In the genomic region with DNA sequence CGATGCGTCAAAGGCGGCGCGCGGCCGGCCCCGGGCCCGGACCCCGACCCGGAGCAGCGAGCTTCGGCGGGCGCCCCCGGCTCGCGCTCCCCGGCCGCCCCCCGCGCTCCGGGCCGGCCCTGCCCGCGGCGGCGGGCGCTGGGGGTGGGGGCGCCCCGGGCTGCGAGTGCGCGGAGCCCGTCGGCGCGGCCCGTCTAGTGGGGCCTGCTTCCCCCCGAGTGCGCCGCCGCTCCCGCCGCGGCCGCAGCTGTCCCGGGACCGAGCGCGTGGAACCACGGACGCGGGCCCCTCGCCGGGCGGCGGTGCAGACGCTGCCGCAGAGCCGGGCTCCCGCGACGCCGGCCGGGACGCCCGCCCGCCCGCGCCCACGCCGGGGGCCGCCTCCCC, we compare ENCODE assay signal across 8 cellular contexts. TPM values are rescaled to one million over a fixed set of nuclear protein-coding genes. Genes with fewer than 3 reads are reported as not detected.
DNase-seq lines count a peak whose midpoint lies in the region; ATAC-seq and TF ChIP-seq lines count a peak whose summit lies in the region.

No MANE protein-coding gene starts in this region.

- H3K27me3 ChIP-seq in MG63 = no peaks in the 10 kb centered on the region
- H3K27me3 ChIP-seq in skeletal muscle tissue (ENCODE audit: control insufficient read depth in 3 of 3, insufficient read depth in 3 of 3, low read length in 3 of 3) = no peaks in the 10 kb centered on the region

- H3K4me1 ChIP-seq in skeletal muscle tissue (ENCODE audit: control insufficient read depth in 3 of 3, insufficient read depth in 3 of 3, low read length in 3 of 3) = peaks cover 37 to 42% (median 40%) of the 10 kb centered on the region in 3 donors

- no peak overlapping the region for H3K27ac ChIP-seq in skeletal muscle tissue (ENCODE audit: low read depth, low read length)

- peak; percentile 29 for ATAC-seq in GM21515 (IDR thresholded peaks at IDR 0.05; ENCODE audit: unreplicated experiment)
- no peak for ATAC-seq in HG03520 (IDR thresholded peaks at IDR 0.05; ENCODE audit: unreplicated experiment)

- no peaks in the 10 kb centered on the region for H3K9me3 ChIP-seq in MG63
- H3K9me3 ChIP-seq in skeletal muscle tissue (ENCODE audit: control insufficient read depth in 3 of 3, low read length in 3 of 3) = no peaks in the 10 kb centered on the region

- H3K9ac ChIP-seq in skeletal muscle tissue (ENCODE audit: low read depth in 1 of 3, low read length in 3 of 3) = peak overlapping the region in 1 of 3 donors; percentile 91

- TF ChIP-seq CTCF in fibroblast of the aortic adventitia (IDR thresholded peaks at IDR 0.05; ENCODE audit: insufficient read depth, low read length) = no peak

- H3K36me3 ChIP-seq in MG63 (peaks cover 36% of the 10 kb centered on the region), skeletal muscle tissue (ENCODE audit: control insufficient read depth in 3 of 3, insufficient read depth in 3 of 3, low read length in 3 of 3) (peaks cover 0 to 6% (median 5%) of the 10 kb centered on the region in 3 donors)

- DNase-seq in MG63 = no peak
- DNase-seq in fibroblast of the aortic adventitia (ENCODE audit: low read depth) = no peak
- DNase-seq in NCI-H2171 treated with DMSO at 0.1 percent for 48 hours (lab: John Stamatoyannopoulos, UW) = no peak
- no peak for DNase-seq in cortex of kidney (lab: John Stamatoyannopoulos, UW)
- DNase-seq in ureter (ENCODE audit: low spot score) = no peak

- H3K4me3 ChIP-seq in MG63 (peak overlapping the region; percentile 69), fibroblast of the aortic adventitia (ENCODE audit: low read depth, low read length) (peak overlapping the region; percentile 79), skeletal muscle tissue (ENCODE audit: low read length in 3 of 3) (peak overlapping the region; percentile 61 to 81 (median 66))

RNA-seq across cellular contexts. Expression of a gene that starts 0.3 kb away (rescaled TPM):
- total RNA-seq in MG63 (2014; rRNA removed; shearing (Covaris generic); ENCODE audit: low replicate concordance) = 12.4 and 18.4 TPM in 2 replicates
- 11.2 and 23.6 TPM in 2 replicates for total RNA-seq in fibroblast of the aortic adventitia (ENCODE audit: low replicate concordance)
- 8.9 TPM for total RNA-seq in skeletal muscle tissue
- total RNA-seq in ureter = 23.3 TPM
